In the genomic region with DNA sequence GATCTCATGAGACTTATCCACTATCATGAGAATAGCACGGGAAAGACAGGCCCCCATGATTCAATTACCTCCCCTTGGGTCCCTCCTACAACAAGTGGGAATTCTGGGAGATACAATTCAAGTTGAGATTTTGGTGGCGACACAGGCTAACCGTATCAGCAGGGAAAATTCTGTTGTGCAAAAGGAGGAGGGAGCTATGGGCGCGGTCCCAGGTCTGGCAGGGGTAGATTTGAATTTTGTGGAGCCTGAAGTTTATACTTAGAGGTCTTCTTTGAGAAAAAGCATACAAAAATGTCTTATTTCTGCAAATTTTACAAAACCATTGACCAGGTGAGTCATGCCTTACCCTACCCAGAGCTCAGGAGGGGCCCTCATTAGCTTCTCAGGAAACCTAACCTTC, we compare ENCODE assay signal across 34 cellular contexts. TPM values are rescaled to one million over a fixed set of nuclear protein-coding genes. Genes with fewer than 3 reads are reported as not detected.
"Had no signal": no experiment of that assay in that cellular context is flagged by ENCODE, and none has a peak within 500 bp of the region (broad histone marks: within the 10 kb centered on the region; RNA-seq: fewer than 3 reads in every experiment).

No MANE protein-coding gene starts in this region.

- H3K9me3 Mint-ChIP-seq: T-helper 2 cell treated with Interferon-gamma antibody and Interleukin-4, amounts not matched to agents 5 μg/mL and 100 μg/mL, for 36 hours had no signal

- H3K4me3 ChIP-seq: esophagus muscularis mucosa, gastrocnemius medialis had no signal

- H3K27ac Mint-ChIP-seq: activated B cell treated with CpG ODN at 0.5 μM for 24 hours; activated CD8-positive, alpha-beta T cell treated with anti-CD3 and anti-CD28 coated beads for 36 hours; activated naive CD8-positive, alpha-beta T cell; activated T-helper 17 cell treated with anti-CD3 and anti-CD28 coated beads, Interleukin-2, amount 50 U/mL, for 72 hours; effector memory CD8-positive, alpha-beta T cell; T-helper 17 cell; T-helper 2 cell treated with Interferon-gamma antibody and Interleukin-4, amounts not matched to agents 5 μg/mL and 100 μg/mL, for 36 hours had no signal

- H3K4me3 Mint-ChIP-seq: activated B cell treated with CpG ODN at 0.5 μM for 24 hours; activated CD8-positive, alpha-beta T cell treated with anti-CD3 and anti-CD28 coated beads for 36 hours; activated naive CD8-positive, alpha-beta T cell; activated T-cell treated with anti-CD3 and anti-CD28 coated beads, Interleukin-2, amount 50 U/mL, for 4 hours; activated T-helper 17 cell treated with anti-CD3 and anti-CD28 coated beads, Interleukin-2, amount 50 U/mL, for 72 hours; central memory CD8-positive, alpha-beta T cell; effector memory CD8-positive, alpha-beta T cell; T-helper 17 cell; T-helper 2 cell treated with Interferon-gamma antibody and Interleukin-4, amounts not matched to agents 5 μg/mL and 100 μg/mL, for 36 hours had no signal

- H3K27me3 ChIP-seq: brain microvascular endothelial cell, esophagus muscularis mucosa, foreskin keratinocyte, gastrocnemius medialis had no signal

- H3K4me1 Mint-ChIP-seq: activated B cell treated with CpG ODN at 0.5 μM for 24 hours; activated T-helper 17 cell treated with anti-CD3 and anti-CD28 coated beads, Interleukin-2, amount 50 U/mL, for 72 hours; central memory CD8-positive, alpha-beta T cell; T-helper 17 cell had no signal

- H3K27ac ChIP-seq: brain microvascular endothelial cell, foreskin keratinocyte, gastrocnemius medialis, WERI-Rb-1 had no signal

- H3K36me3 ChIP-seq: brain microvascular endothelial cell, esophagus muscularis mucosa, gastrocnemius medialis, WERI-Rb-1 had no signal

- ATAC-seq: activated CD4-positive, CD25-positive, alpha-beta regulatory T cell treated with anti-CD3 and anti-CD28 coated beads, Interleukin-2, amount 50 U/mL, for 24 hours; activated CD8-positive, alpha-beta T cell treated with anti-CD3 and anti-CD28 coated beads for 36 hours; activated T-cell treated with anti-CD3 and anti-CD28 coated beads, Interleukin-2, amount 50 U/mL, for 4 hours; activated T-helper 17 cell treated with anti-CD3 and anti-CD28 coated beads, Interleukin-2, amount 50 U/mL, for 72 hours; effector memory CD8-positive, alpha-beta T cell; foreskin keratinocyte; T-helper 17 cell had no signal

- FAIRE-seq: astrocyte, bronchial epithelial cell had no signal

- H3K36me3 Mint-ChIP-seq: activated naive CD8-positive, alpha-beta T cell had no signal

- DNase-seq: activated B cell treated with CpG ODN at 0.5 μM for 24 hours; activated CD4-positive, alpha-beta T cell treated with anti-CD3 and anti-CD28 coated beads for 48 hours; activated CD4-positive, alpha-beta T cell treated with anti-CD3 and anti-CD28 coated beads, Interleukin-2, amount 50 U/mL, for 1 hour; activated CD4-positive, alpha-beta T cell treated with anti-CD3 and anti-CD28 coated beads, Interleukin-2, amount 50 U/mL, for 48 hours; activated CD8-positive, alpha-beta memory T cell treated with anti-CD3 and anti-CD28 coated beads for 24 hours; activated CD8-positive, alpha-beta T cell treated with anti-CD3 and anti-CD28 coated beads for 36 hours; activated effector memory CD4-positive, alpha-beta T cell treated with Interleukin-2 at 50 U/mL for 16 hours; activated gamma-delta T cell treated with Interleukin-2 at 50 U/mL for 16 hours; activated naive CD4-positive, alpha-beta T cell treated with anti-CD3 and anti-CD28 coated beads, Interleukin-2, amount 50 U/mL, for 16 hours; activated naive CD4-positive, alpha-beta T cell treated with Interleukin-2 at 50 U/mL for 16 hours; activated T-cell treated with anti-CD3 and anti-CD28 coated beads, Interleukin-2, amount 50 U/mL, for 4 hours; amniotic stem cell; anterior cingulate cortex; brain microvascular endothelial cell; cortex of kidney; dermis blood vessel endothelial cell; effector CD4-positive, alpha-beta T cell; effector memory CD8-positive, alpha-beta T cell; erythroblast; foreskin keratinocyte; gastrocnemius medialis; glutamatergic neuron; T-helper 1 cell; T-helper 17 cell; T1000; WERI-Rb-1 had no signal

- H3K9me3 ChIP-seq: esophagus muscularis mucosa, gastrocnemius medialis had no signal

RNA-seq across cellular contexts. Expression of a gene that starts 36.6 kb away (rescaled TPM):
- total RNA-seq: activated B cell treated with CpG ODN at 0.5 μM for 24 hours; activated CD8-positive, alpha-beta T cell treated with anti-CD3 and anti-CD28 coated beads for 36 hours; activated T-helper 17 cell treated with anti-CD3 and anti-CD28 coated beads, Interleukin-2, amount 50 U/mL, for 72 hours had no signal
